1 cellular context compared by ENCODE assay signal in the genomic region with DNA sequence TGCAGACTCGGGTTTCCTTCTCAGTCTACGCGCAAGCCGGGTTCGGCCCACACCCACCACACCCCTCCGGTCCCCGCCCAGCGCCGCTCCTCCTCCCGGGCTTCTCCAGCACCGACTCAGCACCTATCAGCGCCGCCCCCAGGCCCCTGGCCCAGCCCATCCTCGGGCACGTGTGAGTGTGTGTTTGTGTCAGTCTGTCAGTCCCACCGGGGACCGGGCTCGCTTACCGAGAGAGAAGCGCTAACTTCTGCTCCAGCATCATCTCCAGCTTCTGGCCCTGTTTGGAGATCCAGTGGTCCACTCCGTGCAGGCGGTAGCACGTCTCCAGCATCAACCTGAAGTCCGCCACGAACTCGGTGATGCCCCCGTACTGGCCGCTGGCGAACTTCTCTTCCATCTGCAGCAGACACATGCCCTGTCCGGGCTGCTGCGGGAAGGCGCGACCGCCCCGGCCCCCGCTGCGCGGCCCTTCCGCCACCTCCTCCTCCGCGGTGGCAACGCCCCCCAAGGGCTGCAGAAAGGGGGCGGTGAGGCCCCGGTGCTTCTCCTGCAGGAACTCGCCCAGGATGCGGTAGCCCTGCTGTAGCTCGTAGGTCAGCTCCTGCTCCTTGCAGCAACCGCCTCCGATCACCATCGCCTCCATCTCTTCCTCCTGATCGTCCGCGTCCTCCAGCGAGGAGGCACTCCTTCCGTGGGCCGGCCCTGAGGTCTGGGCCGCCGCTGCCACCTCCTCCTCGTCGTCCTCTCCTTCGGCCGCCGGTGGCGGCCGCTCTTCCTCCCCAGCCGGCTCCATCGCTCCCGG.
TF ChIP-seq lines count a peak whose summit lies in the region.

No MANE protein-coding gene starts in this region.

TF ChIP-seq in WTC11, 78 proteins besides CTCF, POLR2A, EP300 and RAD21 (continued from another document):
- TF ChIP-seq ARID4B (CRISPR knock-in tag; IDR thresholded peaks at IDR 0.05; ENCODE audit: borderline replicate concordance): peak; percentile 89; the same call in 1 of the 2 replicates
- TF ChIP-seq, protein P1, sequence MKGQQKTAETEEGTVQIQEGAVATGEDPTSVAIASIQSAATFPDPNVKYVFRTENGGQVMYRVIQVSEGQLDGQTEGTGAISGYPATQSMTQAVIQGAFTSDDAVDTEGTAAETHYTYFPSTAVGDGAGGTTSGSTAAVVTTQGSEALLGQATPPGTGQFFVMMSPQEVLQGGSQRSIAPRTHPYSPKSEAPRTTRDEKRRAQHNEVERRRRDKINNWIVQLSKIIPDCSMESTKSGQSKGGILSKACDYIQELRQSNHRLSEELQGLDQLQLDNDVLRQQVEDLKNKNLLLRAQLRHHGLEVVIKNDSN (CRISPR knock-in tag; IDR thresholded peaks at IDR 0.05): peak; percentile 57; the same call in 1 of the 2 replicates
- TF ChIP-seq, protein P2, sequence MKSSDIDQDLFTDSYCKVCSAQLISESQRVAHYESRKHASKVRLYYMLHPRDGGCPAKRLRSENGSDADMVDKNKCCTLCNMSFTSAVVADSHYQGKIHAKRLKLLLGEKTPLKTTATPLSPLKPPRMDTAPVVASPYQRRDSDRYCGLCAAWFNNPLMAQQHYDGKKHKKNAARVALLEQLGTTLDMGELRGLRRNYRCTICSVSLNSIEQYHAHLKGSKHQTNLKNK (CRISPR knock-in tag; IDR thresholded peaks at IDR 0.05): no peak
- TF ChIP-seq EMX1 (CRISPR knock-in tag; IDR thresholded peaks at IDR 0.05): 0 out of 2 replicates have a peak, but pooled peaks have one; percentile 27
